In genomic region chr19:3042545-3043267, GRCh38 we compare ENCODE assay signal across 13 cellular contexts. TPM values are rescaled to one million over a fixed set of nuclear protein-coding genes. Genes with fewer than 3 reads are reported as not detected.
DNase-seq lines count a peak whose midpoint lies in the region; ATAC-seq, FAIRE-seq and TF ChIP-seq lines count a peak whose summit lies in the region.
"Had no signal": no experiment of that assay in that cellular context is flagged by ENCODE, and none has a peak within 500 bp of the region (broad histone marks: within the 10 kb centered on the region; RNA-seq: fewer than 3 reads in every experiment).

No MANE protein-coding gene starts in this region.

- intact Hi-C loops in right cardiac atrium (cut with DNase I): no loop called here
- intact Hi-C loops in heart left ventricle (cut with DNase I): loop anchor here in 1 of 10 donors (5.0 kb wide), 1 partner anchor 70 kb away; no protein-coding TSS in a partner anchor
- intact Hi-C loops in K562 (cut with micrococcal nuclease): no loop called here

- H3K4me1 Mint-ChIP-seq in naive thymus-derived CD8-positive, alpha-beta T cell: peaks cover 16 to 44% (median 34%) of the 10 kb centered on the region in 4 donors

- ATAC-seq in right cardiac atrium (no peak), heart left ventricle (no peak), K562 (no peak; the same call in 2 of the 3 replicates), GM21515 (IDR thresholded peaks at IDR 0.05; ENCODE audit: unreplicated experiment) (no peak), HG03108 (IDR thresholded peaks at IDR 0.05; ENCODE audit: unreplicated experiment) (no peak)
- ATAC-seq in naive thymus-derived CD8-positive, alpha-beta T cell: peak in 1 of 2 donors; percentile 26

- H3K9me3 Mint-ChIP-seq in naive thymus-derived CD8-positive, alpha-beta T cell: no peaks in the 10 kb centered on the region
- H3K9me3 Mint-ChIP-seq: activated T-helper 1 cell treated with anti-CD3 and anti-CD28 coated beads, Interleukin-12 subunit alpha, Interleukin-12 subunit beta, Interleukin-2, Interleukin-4 antibody, amounts not matched to agents 30 ng/mL and 10 ng/mL and 1 ng/mL, durations not matched to agents 14 hours and 24 hours and 36 hours had no signal

- H3K36me3 ChIP-seq in heart left ventricle (no peaks in the 10 kb centered on the region), K562 (ENCODE audit: control insufficient read depth, insufficient read depth, low read length) (no peaks in the 10 kb centered on the region), MG63 (no peaks in the 10 kb centered on the region)
- H3K36me3 ChIP-seq: BE2C had no signal

- TF ChIP-seq RAD21 in K562 (CRISPR knock-in tag; conservative IDR thresholded peaks at IDR 0.05 in 1 of 2, IDR thresholded peaks at IDR 0.05 in 1 of 2): no peak

- H3K27ac ChIP-seq in right cardiac atrium (ENCODE audit: low read length) (peak overlapping the region; percentile 35), heart left ventricle (peak overlapping the region in 2 of 12 donors; percentile 29 to 54), K562 (ENCODE audit: extremely low read depth, low read depth, low read length) (peak overlapping the region; percentile 61)

- peak overlapping the region; percentile 2 to 88 (median 61) for H3K27ac Mint-ChIP-seq in naive thymus-derived CD8-positive, alpha-beta T cell
- H3K27ac Mint-ChIP-seq: activated T-helper 1 cell treated with anti-CD3 and anti-CD28 coated beads, Interleukin-12 subunit alpha, Interleukin-12 subunit beta, Interleukin-2, Interleukin-4 antibody, amounts not matched to agents 30 ng/mL and 10 ng/mL and 1 ng/mL, durations not matched to agents 14 hours and 24 hours and 36 hours had no signal

- in situ Hi-C loops in K562 (cut with MboI): no loop called here

- H3K27me3 Mint-ChIP-seq in naive thymus-derived CD8-positive, alpha-beta T cell: no peaks in the 10 kb centered on the region

- H3K79me2 ChIP-seq in K562 (ENCODE audit: control insufficient read depth, insufficient read depth, low read length): no peaks in the 10 kb centered on the region

- no TSS peak for BruUV-seq in K562 (replicated peaks; lab: Mats Ljungman, UMichigan)

- H3K27me3 ChIP-seq in right cardiac atrium (ENCODE audit: control insufficient read depth, insufficient read depth) (no peaks in the 10 kb centered on the region), heart left ventricle (peaks cover 0 to 5% (median 0%) of the 10 kb centered on the region in 9 donors), K562 (ENCODE audit: control insufficient read depth in 2 of 2, insufficient read depth in 2 of 2, low read length in 2 of 2) (no peaks in the 10 kb centered on the region), MG63 (no peaks in the 10 kb centered on the region)
- H3K27me3 ChIP-seq: BE2C had no signal

- H3K4me2 ChIP-seq in K562 (ENCODE audit: insufficient read depth, low read length): 0 out of 2 replicates have a peak overlapping the region, but pooled peaks have one; percentile 39

- no peaks in the 10 kb centered on the region for H3K9me1 ChIP-seq in K562 (ENCODE audit: control insufficient read depth, insufficient read depth, low read length)

- POLR2A ChIA-PET in K562 (lab: Yijun Ruan, JAX): interaction anchor here (0.6 to 0.9 kb wide), 7 partner anchors 11 to 76 kb away, joined by 3 to 7 read pairs (median 3); no protein-coding TSS in a partner anchor
- POLR2A ChIA-PET in naive thymus-derived CD8-positive, alpha-beta T cell (lab: Charles Lee): interaction anchor here (0.6 to 11.8 kb wide), 8 partner anchors 15 to 1976 kb away, joined by 3 to 519 read pairs (median 4); partner anchors contain the start of genes ARHGAP45, CIRBP, NCLN and TLE5

- H3K9me3 ChIP-seq in right cardiac atrium (ENCODE audit: control insufficient read depth, low read length) (no peaks in the 10 kb centered on the region), heart left ventricle (no peaks in the 10 kb centered on the region), K562 (replicated peaks; ENCODE audit: control insufficient read depth, insufficient read depth, low read depth, low read length) (no peaks in the 10 kb centered on the region), MG63 (no peaks in the 10 kb centered on the region)
- H3K9me3 ChIP-seq: BE2C had no signal

- WGBS in right cardiac atrium: 35% methylated on average over 16 of the region's 16 CpGs
- WGBS in heart left ventricle, 4 donors: 48 to 53% (median 50%) methylated on average over 16 of the region's 16 CpGs
- WGBS in K562 (ENCODE audit: insufficient coverage, low coverage, missing lambda C conversion rate): 60% methylated on average over 12 of the region's 16 CpGs

- peak; percentile 70 for FAIRE-seq in K562 (lab: Jason Lieb, UNC)
- FAIRE-seq: bronchial epithelial cell had no signal

- peak overlapping the region in 1 of 2 experiments; percentile 59; a peak in 2 of 4 replicates for H3K9ac ChIP-seq in K562 (ENCODE audit: insufficient read depth in 1 of 2, low read depth in 2 of 2, low read length in 2 of 2)

- DNase-seq in right cardiac atrium: no peak
- DNase-seq in heart left ventricle: no peak
- DNase-seq in K562 (ENCODE audit: extremely low read depth in 1 of 4, low spot score in 3 of 4): no peak
- DNase-seq in naive thymus-derived CD8-positive, alpha-beta T cell: no peak
- no peak for DNase-seq in GM03348 (ENCODE audit: low spot score)
- DNase-seq in MG63: no peak
- DNase-seq: activated CD4-positive, alpha-beta T cell treated with anti-CD3 and anti-CD28 coated beads for 48 hours; BE2C; NCI-H1417 treated with DMSO at 0.1 percent for 48 hours had no signal

- CTCF ChIA-PET in K562 (lab: Yijun Ruan, JAX; ENCODE audit: low intra/inter-chr PET ratio): no interaction called here

- H3K36me3 Mint-ChIP-seq in naive thymus-derived CD8-positive, alpha-beta T cell: no peaks in the 10 kb centered on the region

- TF ChIP-seq CTCF in heart left ventricle (IDR thresholded peaks at IDR 0.05) (no peak), K562 (IDR thresholded peaks at IDR 0.05 in 2 of 3, conservative IDR thresholded peaks at IDR 0.05 in 1 of 3; ENCODE audit: insufficient read depth in 2 of 3, low read depth in 1 of 3, low read length in 3 of 3) (no peak)

- peak overlapping the region; percentile 76 for H2AFZ ChIP-seq in K562 (ENCODE audit: low read depth, low read length)

- TF ChIP-seq POLR2A in heart left ventricle (IDR thresholded peaks at IDR 0.05) (no peak), K562 (conservative IDR thresholded peaks at IDR 0.05) (no peak)

- H3K4me3 ChIP-seq in right cardiac atrium (ENCODE audit: low read length): peak overlapping the region; percentile 29
- peak overlapping the region in 4 of 12 donors; percentile 12 to 20 (median 18) for H3K4me3 ChIP-seq in heart left ventricle
- no peak overlapping the region for H3K4me3 ChIP-seq in K562
- no peak overlapping the region for H3K4me3 ChIP-seq in MG63

- peaks cover 2% of the 10 kb centered on the region for H3K4me1 ChIP-seq in right cardiac atrium (ENCODE audit: control insufficient read depth, insufficient read depth, low read length)
- H3K4me1 ChIP-seq in heart left ventricle: peaks cover 0 to 20% (median 5%) of the 10 kb centered on the region in 12 donors
- peaks cover 27 to 48% of the 10 kb centered on the region in 2 experiments for H3K4me1 ChIP-seq in K562 (replicated peaks in 1 of 2; ENCODE audit: control insufficient read depth in 2 of 2, insufficient read depth in 2 of 2, low read length in 2 of 2)
- H3K4me1 ChIP-seq: BE2C had no signal

- no peak for TF ChIP-seq EP300 in K562 (IDR thresholded peaks at IDR 0.05; ENCODE audit: low read length)

- no peaks in the 10 kb centered on the region for H4K20me1 ChIP-seq in K562 (replicated peaks; ENCODE audit: control insufficient read depth, insufficient read depth, low read length)

- H3K4me3 Mint-ChIP-seq in naive thymus-derived CD8-positive, alpha-beta T cell: peak overlapping the region in 9 of 10 donors; percentile 19 to 82 (median 54)
- H3K4me3 Mint-ChIP-seq: activated T-helper 1 cell treated with anti-CD3 and anti-CD28 coated beads, Interleukin-12 subunit alpha, Interleukin-12 subunit beta, Interleukin-2, Interleukin-4 antibody, amounts not matched to agents 30 ng/mL and 10 ng/mL and 1 ng/mL, durations not matched to agents 14 hours and 24 hours and 36 hours had no signal

RNA-seq across cellular contexts. Expression of gene TLE2, which starts 13.6 kb away (rescaled TPM):
- 100 to 1,000 TPM in 1 of 4 donors, 10 to 100 TPM in 3; 78.4 to 102 (median 88.1) TPM for total RNA-seq in right cardiac atrium
- 68.6 TPM for polyA plus RNA-seq in right cardiac atrium
- total RNA-seq in heart left ventricle: 10 to 100 TPM; 34.6 to 75.1 (median 40.5) TPM
- polyA plus RNA-seq in heart left ventricle: 10 to 100 TPM; 36.0 to 41.4 TPM
- 30.9 and 72.5 TPM in 2 replicates for total RNA-seq in K562 (2011; cell fraction: chromatin; rRNA removed; ENCODE audit: low replicate concordance)
- 30.0 and 48.0 TPM in 2 replicates for total RNA-seq in K562 (2011; cell fraction: nucleolus; rRNA removed)
- 19.1 and 21.2 TPM in 2 replicates for total RNA-seq in K562 (2011; cell fraction: nucleoplasm; rRNA removed)
- total RNA-seq in K562 (2014; rRNA removed): 5.5 and 6.4 TPM in 2 replicates
- total RNA-seq in K562 (2014; rRNA removed; fragmentation: Illumina TruSeq; extraction: Trizol): 2.4 and 2.7 TPM in 2 replicates
- total RNA-seq in K562 (2015; rRNA removed; fragmentation: Illumina TruSeq; extraction: Trizol): 4.4 and 4.5 TPM in 2 replicates
- total RNA-seq in K562 (2021): 13.1 and 15.2 TPM in 2 replicates
- polyA plus RNA-seq in K562 (2011; rRNA removed): 10.7 and 12.0 TPM in 2 replicates
- 6.0 and 17.7 TPM in 2 replicates for polyA plus RNA-seq in K562 (2011; cell fraction: cytosol; rRNA removed)
- polyA plus RNA-seq in K562 (2011; cell fraction: nucleus; rRNA removed): 34.3 and 67.6 TPM in 2 replicates
- 25.8 and 36.0 TPM in 2 replicates for polyA plus RNA-seq in K562 (2012)
- 6.2 and 8.8 TPM in 2 replicates for polyA plus RNA-seq in K562 (2014; fragmentation: Illumina TruSeq; extraction: Trizol)
- polyA plus RNA-seq in K562 (2014; fragmentation: Nextera tagmentation; extraction: Ambion mirVana): under 1 TPM; 0.35 to 0.53 TPM
- 10.5 and 10.6 TPM in 2 replicates for polyA plus RNA-seq in K562 (2014; rRNA removed)
- 2.9 and 8.1 TPM in 2 replicates for polyA minus RNA-seq in K562 (2011; rRNA and poly(A)+ RNA removed)
- polyA minus RNA-seq in K562 (2011; cell fraction: cytosol; rRNA and poly(A)+ RNA removed): 10.4 and 11.6 TPM in 2 replicates
- 6.6 and 9.0 TPM in 2 replicates for polyA minus RNA-seq in K562 (2011; cell fraction: nucleus; rRNA and poly(A)+ RNA removed)
- total RNA-seq in naive thymus-derived CD8-positive, alpha-beta T cell: 10 to 100 TPM; 19.1 to 21.1 TPM
- 10 to 100 TPM in 2 of 3 donors, 1 to 10 TPM in 1; 7.0 to 12.4 (median 10.8) TPM for polyA plus RNA-seq in naive thymus-derived CD8-positive, alpha-beta T cell
- total RNA-seq in MG63 (2014; rRNA removed; shearing (Covaris generic); ENCODE audit: low replicate concordance): 1.5 and 4.1 TPM in 2 replicates

RNA-seq across cellular contexts. Expression of gene TLE5, which starts 19.6 kb away (rescaled TPM):
- total RNA-seq in right cardiac atrium (1,000 to 10,000 TPM in 2 of 4 donors, 100 to 1,000 TPM in 2; 784 to 1,020 (median 971) TPM), heart left ventricle (1,000 to 10,000 TPM in 1 of 9 donors, 100 to 1,000 TPM in 8; 593 to 1,121 (median 711) TPM), K562 (2014; rRNA removed) (264 and 355 TPM in 2 replicates), K562 (2014; rRNA removed; fragmentation: Illumina TruSeq; extraction: Trizol) (75.8 and 89.1 TPM in 2 replicates), K562 (2015; rRNA removed; fragmentation: Illumina TruSeq; extraction: Trizol) (172 and 178 TPM in 2 replicates), K562 (2021) (347 and 360 TPM in 2 replicates)
- polyA plus RNA-seq in right cardiac atrium (1,565 TPM), heart left ventricle (1,000 to 10,000 TPM in 1 of 2 donors, 100 to 1,000 TPM in 1; 686 to 1,459 TPM), K562 (2011; rRNA removed) (280 and 366 TPM in 2 replicates), K562 (2014; fragmentation: Illumina TruSeq; extraction: Trizol) (235 and 381 TPM in 2 replicates), K562 (2014; fragmentation: Nextera tagmentation; extraction: Ambion mirVana) (1 to 10 TPM; 2.0 to 6.2 TPM), K562 (2014; rRNA removed) (316 and 334 TPM in 2 replicates)
- total RNA-seq in K562 (2011; cell fraction: chromatin; rRNA removed; ENCODE audit: low replicate concordance): 147 and 335 TPM in 2 replicates
- total RNA-seq in K562 (2011; cell fraction: nucleolus; rRNA removed): 259 and 282 TPM in 2 replicates
- 209 and 242 TPM in 2 replicates for total RNA-seq in K562 (2011; cell fraction: nucleoplasm; rRNA removed)
- polyA plus RNA-seq in K562 (2011; cell fraction: cytosol; rRNA removed): 357 and 770 TPM in 2 replicates
- polyA plus RNA-seq in K562 (2011; cell fraction: nucleus; rRNA removed): 343 and 561 TPM in 2 replicates
- polyA plus RNA-seq in K562 (2012): 396 and 430 TPM in 2 replicates
- polyA minus RNA-seq in K562 (2011; rRNA and poly(A)+ RNA removed): 222 and 305 TPM in 2 replicates
- 290 and 401 TPM in 2 replicates for polyA minus RNA-seq in K562 (2011; cell fraction: cytosol; rRNA and poly(A)+ RNA removed)
- 64.5 and 71.5 TPM in 2 replicates for polyA minus RNA-seq in K562 (2011; cell fraction: nucleus; rRNA and poly(A)+ RNA removed)
- total RNA-seq in naive thymus-derived CD8-positive, alpha-beta T cell: 100 to 1,000 TPM; 981 to 983 TPM
- 100 to 1,000 TPM; 451 to 924 (median 555) TPM for polyA plus RNA-seq in naive thymus-derived CD8-positive, alpha-beta T cell
- 165 and 217 TPM in 2 replicates for total RNA-seq in MG63 (2014; rRNA removed; shearing (Covaris generic); ENCODE audit: low replicate concordance)

RNA-seq across cellular contexts. Expression of gene GNA11, which starts 51.5 kb away (rescaled TPM):
- total RNA-seq in right cardiac atrium: 10 to 100 TPM; 63.3 to 71.6 (median 69.7) TPM
- polyA plus RNA-seq in right cardiac atrium: 69.8 TPM
- total RNA-seq in heart left ventricle: 10 to 100 TPM; 55.3 to 91.8 (median 70.9) TPM
- polyA plus RNA-seq in heart left ventricle: 10 to 100 TPM; 43.5 to 74.6 TPM
- total RNA-seq in K562 (2011; cell fraction: chromatin; rRNA removed; ENCODE audit: low replicate concordance): 18.8 and 42.3 TPM in 2 replicates
- total RNA-seq in K562 (2011; cell fraction: nucleolus; rRNA removed): 20.7 and 22.8 TPM in 2 replicates
- 12.6 and 17.6 TPM in 2 replicates for total RNA-seq in K562 (2011; cell fraction: nucleoplasm; rRNA removed)
- total RNA-seq in K562 (2014; rRNA removed): 14.5 and 19.3 TPM in 2 replicates
- total RNA-seq in K562 (2014; rRNA removed; fragmentation: Illumina TruSeq; extraction: Trizol): 7.0 and 12.7 TPM in 2 replicates
- total RNA-seq in K562 (2015; rRNA removed; fragmentation: Illumina TruSeq; extraction: Trizol): 13.4 and 16.5 TPM in 2 replicates
- 24.3 and 24.8 TPM in 2 replicates for total RNA-seq in K562 (2021)
- polyA plus RNA-seq in K562 (2011; rRNA removed): 3.6 and 9.7 TPM in 2 replicates
- 11.1 and 14.7 TPM in 2 replicates for polyA plus RNA-seq in K562 (2011; cell fraction: cytosol; rRNA removed)
- polyA plus RNA-seq in K562 (2011; cell fraction: nucleus; rRNA removed): 18.1 and 22.6 TPM in 2 replicates
- 22.6 and 23.5 TPM in 2 replicates for polyA plus RNA-seq in K562 (2012)
- 23.5 and 24.5 TPM in 2 replicates for polyA plus RNA-seq in K562 (2014; fragmentation: Illumina TruSeq; extraction: Trizol)
- under 1 TPM; 0.18 to 0.21 TPM for polyA plus RNA-seq in K562 (2014; fragmentation: Nextera tagmentation; extraction: Ambion mirVana)
- polyA plus RNA-seq in K562 (2014; rRNA removed): 16.6 and 18.2 TPM in 2 replicates
- polyA minus RNA-seq in K562 (2011; rRNA and poly(A)+ RNA removed): 1.6 and 10.8 TPM in 2 replicates
- polyA minus RNA-seq in K562 (2011; cell fraction: cytosol; rRNA and poly(A)+ RNA removed): 10.8 and 11.5 TPM in 2 replicates
- 4.6 and 5.7 TPM in 2 replicates for polyA minus RNA-seq in K562 (2011; cell fraction: nucleus; rRNA and poly(A)+ RNA removed)
- 1 to 10 TPM; 5.1 to 5.4 TPM for total RNA-seq in naive thymus-derived CD8-positive, alpha-beta T cell
- under 1 TPM; 0.43 to 0.60 (median 0.47) TPM for polyA plus RNA-seq in naive thymus-derived CD8-positive, alpha-beta T cell
- total RNA-seq in MG63 (2014; rRNA removed; shearing (Covaris generic); ENCODE audit: low replicate concordance): 29.7 and 46.0 TPM in 2 replicates
